8 cellular contexts compared by ENCODE assay signal in the genomic region with DNA sequence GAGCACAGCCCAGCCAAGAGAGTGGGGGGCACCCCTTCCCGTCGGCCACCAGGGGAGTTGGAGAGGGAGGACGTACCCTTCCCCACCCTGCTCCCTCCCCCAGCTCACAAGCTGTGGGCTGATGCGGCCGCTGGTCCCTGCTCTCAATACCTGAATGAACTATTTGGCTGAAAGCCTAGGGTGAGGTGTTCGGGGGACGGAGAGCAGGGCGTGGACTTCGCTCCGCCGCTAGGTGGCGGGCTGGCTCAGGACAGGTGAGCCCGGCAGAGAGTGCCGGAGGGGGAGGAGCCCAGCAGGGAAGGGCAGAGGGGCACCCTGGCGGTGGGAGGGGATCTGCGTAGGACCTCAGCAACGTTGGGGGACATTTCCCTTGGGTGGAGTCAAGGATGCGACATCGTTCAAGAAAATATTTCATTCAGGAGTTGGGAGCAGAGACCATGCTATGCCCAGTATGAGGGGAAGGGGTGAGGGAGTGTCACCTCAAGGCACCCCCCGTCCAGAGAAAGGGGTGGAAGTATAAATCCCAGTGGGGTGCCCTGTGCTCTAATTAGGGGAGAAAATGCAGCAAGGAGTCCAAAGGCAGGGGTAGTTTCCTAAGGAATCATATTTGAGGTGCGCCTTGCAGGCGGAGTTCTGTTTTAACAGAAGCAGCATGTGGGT. TPM values are rescaled to one million over a fixed set of nuclear protein-coding genes. Genes with fewer than 3 reads are reported as not detected.
DNase-seq lines count a peak whose midpoint lies in the region; ATAC-seq and TF ChIP-seq lines count a peak whose summit lies in the region.

No MANE protein-coding gene starts in this region.

- no peaks in the 10 kb centered on the region for H3K9me3 ChIP-seq in prostate gland

- TF ChIP-seq CTCF in foreskin keratinocyte (conservative IDR thresholded peaks at IDR 0.05) = peak; percentile 88
- TF ChIP-seq CTCF in prostate gland (IDR thresholded peaks at IDR 0.05) = peak; percentile 32 to 78 (median 40)

- no peak for TF ChIP-seq POLR2A in prostate gland (IDR thresholded peaks at IDR 0.05)

- H3K27me3 ChIP-seq in foreskin keratinocyte = peaks cover 21% of the 10 kb centered on the region
- H3K27me3 ChIP-seq in prostate gland (replicated peaks; ENCODE audit: insufficient read depth) = no peaks in the 10 kb centered on the region

- intact Hi-C loops in prostate gland (cut with DNase I) = no loop called here

- no peak overlapping the region for H3K4me3 ChIP-seq in prostate gland

- WGBS in prostate gland = 10% methylated on average over 22 of the region's 22 CpGs

- no peaks in the 10 kb centered on the region for H3K4me1 ChIP-seq in foreskin keratinocyte
- no peaks in the 10 kb centered on the region for H3K4me1 ChIP-seq in prostate gland (replicated peaks)

- H3K27ac ChIP-seq in foreskin keratinocyte = no peak overlapping the region
- no peak overlapping the region for H3K27ac ChIP-seq in prostate gland

- peak; percentile 73 for DNase-seq in DMS53 treated with DMSO at 0.1 percent for 48 hours (lab: John Stamatoyannopoulos, UW; ENCODE audit: unreplicated experiment)
- peak; percentile 90 for DNase-seq in NCI-H748 (lab: John Stamatoyannopoulos, UW; ENCODE audit: unreplicated experiment)
- DNase-seq in activated T-cell treated with anti-CD3 and anti-CD28 coated beads for 48 hours (ENCODE audit: low read depth) = peak; percentile 69
- DNase-seq in foreskin keratinocyte = peak in 1 of 2 donors; percentile 45
- peak; percentile 51 for DNase-seq in prostate gland (ENCODE audit: low spot score)
- DNase-seq in OCI-M2 (lab: John Stamatoyannopoulos, UW; ENCODE audit: unreplicated experiment) = no peak
- DNase-seq in COLO829 (ENCODE audit: low spot score) = no peak

- ATAC-seq in HG03045 (IDR thresholded peaks at IDR 0.05; ENCODE audit: unreplicated experiment) (peak; percentile 75), foreskin keratinocyte (peak; percentile 92)

- no peaks in the 10 kb centered on the region for H3K36me3 ChIP-seq in prostate gland

RNA-seq across cellular contexts. Expression of a gene that starts 12.0 kb away (rescaled TPM):
- total RNA-seq in foreskin keratinocyte (0.11 TPM in 1 of 2 replicates, not detected in the other), prostate gland (under 1 TPM in 1 of 2 donors, not detected in 1; 0.85 TPM)
- not detected in 2 replicates for polyA plus RNA-seq in foreskin keratinocyte

RNA-seq across cellular contexts. Expression of a gene that starts 18.7 kb away (rescaled TPM):
- total RNA-seq in foreskin keratinocyte (0.60 and 0.82 TPM in 2 replicates), prostate gland (10 to 100 TPM in 1 of 2 donors, not detected in 1; 58.7 TPM)
- 0.79 and 0.98 TPM in 2 replicates for polyA plus RNA-seq in foreskin keratinocyte

RNA-seq across cellular contexts. Expression of a gene that starts 18.9 kb away (rescaled TPM):
- 363 and 393 TPM in 2 replicates for total RNA-seq in foreskin keratinocyte
- polyA plus RNA-seq in foreskin keratinocyte = 329 and 382 TPM in 2 replicates
- total RNA-seq in prostate gland = 100 to 1,000 TPM; 144 to 167 TPM

RNA-seq across cellular contexts. Expression of a gene that starts 57.9 kb away (rescaled TPM):
- not detected in 2 replicates for total RNA-seq in foreskin keratinocyte
- polyA plus RNA-seq in foreskin keratinocyte = not detected in 2 replicates
- 1 to 10 TPM in 1 of 2 donors, not detected in 1; 1.1 TPM for total RNA-seq in prostate gland

Comparison
In these comparisons a context has a peak if more than half of its experiments do, and no peak if none do; other contexts are left out.
1. DNase-seq: peak in DMS53 treated with DMSO at 0.1 percent for 48 hours (single experiment), NCI-H748 (single experiment), activated T-cell treated with anti-CD3 and anti-CD28 coated beads for 48 hours (single experiment) and prostate gland (single experiment); none in OCI-M2 (single experiment) and COLO829 (single experiment).